ENCODE assay signal across 20 cellular contexts in the genomic region with DNA sequence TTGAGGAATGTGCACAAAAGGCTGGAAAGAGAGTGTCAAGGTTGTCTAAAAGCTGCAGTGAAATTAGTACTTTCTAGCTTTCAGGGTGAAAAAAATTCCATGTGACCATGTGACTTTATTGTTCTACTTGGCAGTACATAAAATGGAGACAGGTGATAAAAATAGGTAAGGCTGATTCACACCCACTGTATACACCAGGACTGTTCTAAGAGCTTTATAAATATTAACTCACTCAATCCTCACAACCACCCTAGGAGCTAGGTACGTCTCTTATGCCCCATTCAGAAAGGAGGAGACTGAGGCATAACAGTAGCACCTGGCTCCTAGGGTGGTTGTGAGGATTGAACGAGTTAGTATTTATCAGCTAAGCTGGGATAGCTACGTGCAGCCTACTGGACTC. TPM values are rescaled to one million over a fixed set of nuclear protein-coding genes. Genes with fewer than 3 reads are reported as not detected.
DNase-seq lines count a peak whose midpoint lies in the region; ATAC-seq and TF ChIP-seq lines count a peak whose summit lies in the region.
"Had no signal": no experiment of that assay in that cellular context is flagged by ENCODE, and none has a peak within 500 bp of the region (broad histone marks: within the 10 kb centered on the region; RNA-seq: fewer than 3 reads in every experiment).

No MANE protein-coding gene starts in this region.

- DNase-seq in DMS53 (lab: John Stamatoyannopoulos, UW) (peak; percentile 60), IMR-90 (no peak), left colon (no peak), putamen (ENCODE audit: low spot score) (peak; percentile 11), mesendoderm (no peak), prostate gland (ENCODE audit: low spot score) (no peak), globus pallidus (ENCODE audit: low spot score) (no peak)
- DNase-seq: Caco-2; CD8-positive, alpha-beta T cell; DMS153; DMS79 treated with DMSO at 0.1 percent for 48 hours; GF-D8; GM23248; HCEC 1CT had no signal

- no peak overlapping the region for H2BK20ac ChIP-seq in IMR-90 (ENCODE audit: low read depth, low read length)

- H2BK120ac ChIP-seq in IMR-90 (ENCODE audit: low read depth, low read length) (no peak overlapping the region), mesendoderm (ENCODE audit: low read depth, low read length) (no peak overlapping the region)

- no peak overlapping the region for H2AK5ac ChIP-seq in IMR-90 (ENCODE audit: low read depth, low read length)
- H2AK5ac ChIP-seq in mesendoderm (ENCODE audit: low read length) = no peak overlapping the region

- H3K9ac ChIP-seq in IMR-90 (ENCODE audit: low read depth, low read length) (no peak overlapping the region), mesendoderm (ENCODE audit: low read length) (no peak overlapping the region)
- H3K9ac ChIP-seq: BLaER1, GM23248 had no signal

- no peaks in the 10 kb centered on the region for H3K9me1 ChIP-seq in IMR-90 (ENCODE audit: insufficient read depth, low read length)

- no peak for TF ChIP-seq RAD21 in IMR-90 (IDR thresholded peaks at IDR 0.05; ENCODE audit: low read length)

- H3K27me3 ChIP-seq in IMR-90 (ENCODE audit: control insufficient read depth, insufficient read depth, low read length) = peaks cover 13% of the 10 kb centered on the region
- H3K27me3 ChIP-seq in mesendoderm (ENCODE audit: insufficient read depth, low read length, poor library complexity) = no peaks in the 10 kb centered on the region
- no peaks in the 10 kb centered on the region for H3K27me3 ChIP-seq in prostate gland (replicated peaks; ENCODE audit: insufficient read depth)
- H3K27me3 ChIP-seq: BLaER1 had no signal

- H3K14ac ChIP-seq in IMR-90 (replicated peaks; ENCODE audit: low read depth, low read length) = no peak overlapping the region

- TF ChIP-seq POLR2A in IMR-90 (IDR thresholded peaks at IDR 0.05; ENCODE audit: low read depth, low read length) = no peak
- no peak for TF ChIP-seq POLR2A in prostate gland (IDR thresholded peaks at IDR 0.05)

- H3K4ac ChIP-seq in IMR-90 (ENCODE audit: low read depth, low read length) (no peak overlapping the region), mesendoderm (ENCODE audit: low read depth, low read length) (no peak overlapping the region)

- H4K5ac ChIP-seq in IMR-90 (ENCODE audit: low read depth, low read length) (no peak overlapping the region), mesendoderm (ENCODE audit: low read length) (no peak overlapping the region)

- no peak overlapping the region for H3K56ac ChIP-seq in IMR-90 (ENCODE audit: extremely low read depth, insufficient read depth, low read length)
- no peak overlapping the region for H3K56ac ChIP-seq in mesendoderm (ENCODE audit: low read length)

- H2BK15ac ChIP-seq in IMR-90 (ENCODE audit: low read depth, low read length) (no peak overlapping the region), mesendoderm (replicated peaks; ENCODE audit: low read depth) (no peak overlapping the region)

- no peak overlapping the region for H2BK5ac ChIP-seq in IMR-90 (ENCODE audit: low read depth, low read length, poor library complexity, severe bottlenecking)
- no peak overlapping the region for H2BK5ac ChIP-seq in mesendoderm (ENCODE audit: low read length)

- WGBS in IMR-90 (ENCODE audit: extremely low coverage in 2 of 2, insufficient read length in 1 of 2), 2 experiments = no CpG with 5 or more reads among the region's 3 CpGs
- WGBS in mesendoderm (ENCODE audit: extremely low coverage, insufficient coverage, low lambda C conversion rate) = no CpG with 5 or more reads among the region's 3 CpGs
- 75% methylated on average over 3 of the region's 3 CpGs for WGBS in prostate gland

- no peak overlapping the region for H4K8ac ChIP-seq in IMR-90 (ENCODE audit: low read depth in 2 of 2, low read length in 2 of 2)
- H4K8ac ChIP-seq in mesendoderm (ENCODE audit: low read depth, low read length) = no peak overlapping the region

- H3K4me3 ChIP-seq in IMR-90 (ENCODE audit: insufficient read depth, low read depth, low read length) (no peak overlapping the region), mesendoderm (ENCODE audit: low read length) (no peak overlapping the region), prostate gland (no peak overlapping the region)
- H3K4me3 ChIP-seq: BLaER1, GM23248 had no signal

- intact Hi-C loops in IMR-90 (cut with micrococcal nuclease) = loop anchor here (10.0 kb wide), 1 partner anchor 1921 kb away; no protein-coding TSS in a partner anchor
- intact Hi-C loops in left colon (cut with DNase I, micrococcal nuclease) = no loop called here
- intact Hi-C loops in prostate gland (cut with DNase I) = no loop called here

- H3K4me1 ChIP-seq in IMR-90 (ENCODE audit: control insufficient read depth, insufficient read depth, low read length) (no peaks in the 10 kb centered on the region; the same call in 1 of the 2 replicates), mesendoderm (ENCODE audit: control insufficient read depth, low read depth, low read length) (no peaks in the 10 kb centered on the region), prostate gland (replicated peaks) (no peaks in the 10 kb centered on the region)
- H3K4me1 ChIP-seq: BLaER1, Caco-2 had no signal

- no peak overlapping the region for H3K18ac ChIP-seq in IMR-90 (ENCODE audit: low read depth, low read length)
- no peak overlapping the region for H3K18ac ChIP-seq in mesendoderm (ENCODE audit: low read length)

- H2AFZ ChIP-seq in IMR-90 (replicated peaks; ENCODE audit: low read length, poor library complexity) = no peak overlapping the region
- H2AFZ ChIP-seq: GM23248 had no signal

- peak overlapping the region; percentile 34 for H2AK9ac ChIP-seq in IMR-90 (replicated peaks; ENCODE audit: low read depth, low read length, poor library complexity)

- no peak overlapping the region for H4K91ac ChIP-seq in IMR-90 (ENCODE audit: insufficient read depth, low read depth, low read length)

- dilution Hi-C loops in IMR-90 (cut with HindIII; ENCODE audit: low sequenced_read_pairs, unreplicated experiment) = no loop called here

- BruUV-seq in IMR-90 (replicated peaks; lab: Mats Ljungman, UMichigan) = no TSS peak

- H3K23ac ChIP-seq in IMR-90 (ENCODE audit: low read depth, low read length) = no peak overlapping the region
- no peak overlapping the region for H3K23ac ChIP-seq in mesendoderm (ENCODE audit: low read length)

- H3K4me2 ChIP-seq in IMR-90 (ENCODE audit: low read depth, low read length) (no peak overlapping the region), mesendoderm (ENCODE audit: low read length) (no peak overlapping the region)
- H3K4me2 ChIP-seq: BLaER1 had no signal

- H3K36me3 ChIP-seq in IMR-90 (ENCODE audit: control insufficient read depth, insufficient read depth, low read length) (no peaks in the 10 kb centered on the region), mesendoderm (ENCODE audit: control insufficient read depth, insufficient read depth, low read length) (no peaks in the 10 kb centered on the region), prostate gland (no peaks in the 10 kb centered on the region)
- H3K36me3 ChIP-seq: BLaER1 had no signal

- POLR2A ChIA-PET in IMR-90 (lab: Charles Lee; ENCODE audit: unreplicated experiment) = no interaction called here

- in situ Hi-C loops in IMR-90 (cut with MboI; ENCODE audit: low sequenced_read_pairs) = no loop called here

- CTCF ChIA-PET in IMR-90 (lab: Yijun Ruan, JAX) = no interaction called here

- H3K9me3 ChIP-seq in IMR-90 (ENCODE audit: control insufficient read depth, insufficient read depth, low read length) = no peaks in the 10 kb centered on the region
- no peaks in the 10 kb centered on the region for H3K9me3 ChIP-seq in prostate gland
- H3K9me3 ChIP-seq: Caco-2 had no signal

- H3K27ac ChIP-seq in IMR-90 (ENCODE audit: insufficient read depth, low read length) (no peak overlapping the region), mesendoderm (ENCODE audit: low read depth, low read length) (no peak overlapping the region), prostate gland (no peak overlapping the region)
- H3K27ac ChIP-seq: 22Rv1, BLaER1, C4-2B, GM23248 had no signal

- TF ChIP-seq CTCF in IMR-90 (conservative IDR thresholded peaks at IDR 0.05; ENCODE audit: low read depth, low read length) (no peak), prostate gland (IDR thresholded peaks at IDR 0.05) (no peak)

- no peaks in the 10 kb centered on the region for H4K20me1 ChIP-seq in IMR-90 (ENCODE audit: insufficient read depth, low read length)
- H4K20me1 ChIP-seq: BLaER1 had no signal

- H3K79me2 ChIP-seq in mesendoderm (ENCODE audit: control insufficient read depth, insufficient read depth, low read length) = no peaks in the 10 kb centered on the region

- ATAC-seq in IMR-90 (ENCODE audit: low read depth) (no peak), left colon (peak; percentile 79), HG02938 (IDR thresholded peaks at IDR 0.05; ENCODE audit: unreplicated experiment) (no peak)
- ATAC-seq: CD8-positive, alpha-beta T cell had no signal

- H3K79me1 ChIP-seq in IMR-90 (ENCODE audit: low read depth in 1 of 2, low read length in 2 of 2) (no peaks in the 10 kb centered on the region), mesendoderm (ENCODE audit: low read length) (no peaks in the 10 kb centered on the region)

TF ChIP-seq in IMR-90, 13 proteins besides CTCF, POLR2A, EP300 and RAD21 (continues in another document):
- TF ChIP-seq SMC3 (IDR thresholded peaks at IDR 0.05; ENCODE audit: low read depth, low read length) = no peak
- TF ChIP-seq, protein P1, sequence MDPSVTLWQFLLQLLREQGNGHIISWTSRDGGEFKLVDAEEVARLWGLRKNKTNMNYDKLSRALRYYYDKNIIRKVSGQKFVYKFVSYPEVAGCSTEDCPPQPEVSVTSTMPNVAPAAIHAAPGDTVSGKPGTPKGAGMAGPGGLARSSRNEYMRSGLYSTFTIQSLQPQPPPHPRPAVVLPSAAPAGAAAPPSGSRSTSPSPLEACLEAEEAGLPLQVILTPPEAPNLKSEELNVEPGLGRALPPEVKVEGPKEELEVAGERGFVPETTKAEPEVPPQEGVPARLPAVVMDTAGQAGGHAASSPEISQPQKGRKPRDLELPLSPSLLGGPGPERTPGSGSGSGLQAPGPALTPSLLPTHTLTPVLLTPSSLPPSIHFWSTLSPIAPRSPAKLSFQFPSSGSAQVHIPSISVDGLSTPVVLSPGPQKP (IDR thresholded peaks at IDR 0.05; ENCODE audit: borderline replicate concordance, low read depth, low read length) = no peak
- TF ChIP-seq, protein P2, sequence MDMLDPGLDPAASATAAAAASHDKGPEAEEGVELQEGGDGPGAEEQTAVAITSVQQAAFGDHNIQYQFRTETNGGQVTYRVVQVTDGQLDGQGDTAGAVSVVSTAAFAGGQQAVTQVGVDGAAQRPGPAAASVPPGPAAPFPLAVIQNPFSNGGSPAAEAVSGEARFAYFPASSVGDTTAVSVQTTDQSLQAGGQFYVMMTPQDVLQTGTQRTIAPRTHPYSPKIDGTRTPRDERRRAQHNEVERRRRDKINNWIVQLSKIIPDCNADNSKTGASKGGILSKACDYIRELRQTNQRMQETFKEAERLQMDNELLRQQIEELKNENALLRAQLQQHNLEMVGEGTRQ (IDR thresholded peaks at IDR 0.05; ENCODE audit: low read depth, low read length) = no peak

RNA-seq across cellular contexts. Expression of a gene that starts 28.2 kb away (rescaled TPM):
- total RNA-seq in IMR-90 (2012; rRNA removed) (not detected in 2 replicates), left colon (not detected), prostate gland (1 to 10 TPM in 1 of 2 donors, under 1 TPM in 1; 0.87 to 6.9 TPM)
- polyA plus RNA-seq in IMR-90 (2012; rRNA removed) = not detected in 2 replicates
- polyA plus RNA-seq in IMR-90 (2012; cell fraction: cytosol; rRNA removed) = not detected in 2 replicates
- not detected in 2 replicates for polyA plus RNA-seq in IMR-90 (2012; cell fraction: nucleus; rRNA removed; ENCODE audit: low replicate concordance)
- 0.69 TPM for polyA plus RNA-seq in mesendoderm (2013, experiment 1 of 2)
- 0.55 TPM for polyA plus RNA-seq in mesendoderm (2013, experiment 2 of 2)
- total RNA-seq: G401, GM23248 had no signal
- polyA plus RNA-seq: AG04450 had no signal

Comparison
In these comparisons a context has a peak if more than half of its experiments do, and no peak if none do; other contexts are left out.
1. DNase-seq: peak in DMS53 (single experiment) and putamen (single experiment); none in IMR-90 (single experiment), left colon (0 of 2), mesendoderm (single experiment), prostate gland (single experiment) and globus pallidus (single experiment).